19 cellular contexts compared by ENCODE assay signal in genomic region chr2:162217596-162217995, GRCh38.
"Had no signal": no experiment of that assay in that cellular context is flagged by ENCODE, and none has a peak within 500 bp of the region (broad histone marks: within the 10 kb centered on the region; RNA-seq: fewer than 3 reads in every experiment).

No MANE protein-coding gene starts in this region.

- H3K4me3 ChIP-seq: adrenal gland, hepatocyte, lower lobe of right lung, suprapubic skin, transverse colon, vagina had no signal

- H3K27ac ChIP-seq: adrenal gland, hepatocyte, lower lobe of right lung, suprapubic skin, transverse colon, vagina had no signal

- H3K9me3 ChIP-seq: adrenal gland, lower lobe of right lung, suprapubic skin, transverse colon, vagina had no signal

- H3K4me1 ChIP-seq: adrenal gland, transverse colon, vagina had no signal

- H2AFZ ChIP-seq: hepatocyte had no signal

- H3K27ac Mint-ChIP-seq: activated naive CD4-positive, alpha-beta T cell treated with anti-CD3 and anti-CD28 coated beads, Interleukin-2, amount 50 U/mL, for 24 hours; dendritic cell treated with granulocyte-macrophage colony-stimulating factor and Interleukin-4, amounts not matched to agents 40 ng/mL and 50 ng/mL, for 4 days; stimulated activated naive CD8-positive, alpha-beta T cell treated with anti-CD3 and anti-CD28 coated beads, Interleukin-15, Interleukin-2, amounts not matched to agents 100 ng/mL and 50 ng/mL, for 24 hours; T-helper 2 cell treated with Interferon-gamma antibody and Interleukin-4, amounts not matched to agents 5 μg/mL and 100 μg/mL, for 36 hours had no signal

- H3K4me1 Mint-ChIP-seq: activated naive CD4-positive, alpha-beta T cell treated with anti-CD3 and anti-CD28 coated beads, Interleukin-2, amount 50 U/mL, for 24 hours had no signal

- H3K27me3 ChIP-seq: adrenal gland, hepatocyte, suprapubic skin, transverse colon, vagina had no signal

- ATAC-seq: lower lobe of right lung had no signal

- H3K4me3 Mint-ChIP-seq: activated naive CD4-positive, alpha-beta T cell treated with anti-CD3 and anti-CD28 coated beads, Interleukin-2, amount 50 U/mL, for 24 hours; dendritic cell treated with granulocyte-macrophage colony-stimulating factor and Interleukin-4, amounts not matched to agents 40 ng/mL and 50 ng/mL, for 4 days; nephron; stimulated activated naive CD8-positive, alpha-beta T cell treated with anti-CD3 and anti-CD28 coated beads, Interleukin-15, Interleukin-2, amounts not matched to agents 100 ng/mL and 50 ng/mL, for 24 hours; T-helper 2 cell treated with Interferon-gamma antibody and Interleukin-4, amounts not matched to agents 5 μg/mL and 100 μg/mL, for 36 hours had no signal

- H3K36me3 ChIP-seq: adrenal gland, lower lobe of right lung, suprapubic skin, transverse colon, vagina had no signal

- H3K4me2 ChIP-seq: hepatocyte had no signal

- DNase-seq: activated CD4-positive, alpha-beta T cell treated with anti-CD3 and anti-CD28 coated beads, Interleukin-2, amount 50 U/mL, for 48 hours; activated gamma-delta T cell; adrenal gland; cerebellar nuclear complex; effector memory CD4-positive, alpha-beta T cell; lower lobe of right lung; midbrain; nucleus accumbens; retina; stimulated activated CD8-positive, alpha-beta memory T cell treated with anti-CD3 and anti-CD28 coated beads, Interleukin-4, amount 100 ng/mL, for 48 hours; transverse colon had no signal

- H3K27me3 Mint-ChIP-seq: dendritic cell treated with granulocyte-macrophage colony-stimulating factor and Interleukin-4, amounts not matched to agents 40 ng/mL and 50 ng/mL, for 4 days had no signal

- H3K36me3 Mint-ChIP-seq: activated naive CD4-positive, alpha-beta T cell treated with anti-CD3 and anti-CD28 coated beads, Interleukin-2, amount 50 U/mL, for 24 hours had no signal
